9 cellular contexts compared by ENCODE assay signal in genomic region chr17:39923836-39924690, GRCh38. TPM values are rescaled to one million over a fixed set of nuclear protein-coding genes. Genes with fewer than 3 reads are reported as not detected.
DNase-seq lines count a peak whose midpoint lies in the region; ATAC-seq and TF ChIP-seq lines count a peak whose summit lies in the region.
"Had no signal": no experiment of that assay in that cellular context is flagged by ENCODE, and none has a peak within 500 bp of the region (broad histone marks: within the 10 kb centered on the region; RNA-seq: fewer than 3 reads in every experiment).

No MANE protein-coding gene starts in this region.

- ATAC-seq in HG02938 (IDR thresholded peaks at IDR 0.05; ENCODE audit: unreplicated experiment) = no peak

- H4K20me1 ChIP-seq in OCI-LY3 (ENCODE audit: insufficient read depth, low read length) (peaks cover 19% of the 10 kb centered on the region; the same call in 1 of the 2 replicates), neural progenitor cell (ENCODE audit: low read depth) (peaks cover 29% of the 10 kb centered on the region)

- H3K4me1 ChIP-seq in OCI-LY3 (ENCODE audit: low read length) = peaks cover 47% of the 10 kb centered on the region
- H3K4me1 ChIP-seq in effector memory CD4-positive, alpha-beta T cell (ENCODE audit: control insufficient read depth, insufficient read depth, low read length, poor library complexity, severe bottlenecking) = peaks cover 50% of the 10 kb centered on the region
- H3K4me1 ChIP-seq in neural progenitor cell = peaks cover 30% of the 10 kb centered on the region

- H3K9ac ChIP-seq in OCI-LY3 (ENCODE audit: low read length) (no peak overlapping the region), neural progenitor cell (no peak overlapping the region)

- H3K4me3 Mint-ChIP-seq in neural progenitor cell = peak overlapping the region; percentile 64

- H3K27me3 ChIP-seq in OCI-LY3 (ENCODE audit: low read depth, low read length) = no peaks in the 10 kb centered on the region
- no peaks in the 10 kb centered on the region for H3K27me3 ChIP-seq in effector memory CD4-positive, alpha-beta T cell (replicated peaks; ENCODE audit: control insufficient read depth, insufficient read depth, low read length, poor library complexity, severe bottlenecking)
- H3K27me3 ChIP-seq in neural progenitor cell = no peaks in the 10 kb centered on the region

- TF ChIP-seq CTCF in GM12872 (IDR thresholded peaks at IDR 0.05; ENCODE audit: insufficient read depth, low read depth, low read length) = 0 out of 3 replicates have a peak, but pooled peaks have one; percentile 7
- TF ChIP-seq CTCF in OCI-LY3 (IDR thresholded peaks at IDR 0.05; ENCODE audit: low read depth, low read length) = peak; percentile 36
- peak; percentile 30 for TF ChIP-seq CTCF in neural progenitor cell (IDR thresholded peaks at IDR 0.05)

- H3K9me3 ChIP-seq in OCI-LY3 (ENCODE audit: insufficient read depth, low read length) = no peaks in the 10 kb centered on the region
- H3K9me3 ChIP-seq in effector memory CD4-positive, alpha-beta T cell (ENCODE audit: control insufficient read depth, low read length) = no peaks in the 10 kb centered on the region
- H3K9me3 ChIP-seq in neural progenitor cell (ENCODE audit: low read depth) = no peaks in the 10 kb centered on the region

- H3K4me1 Mint-ChIP-seq in neural progenitor cell = peaks cover 30% of the 10 kb centered on the region

- H3K27ac ChIP-seq in OCI-LY3 (ENCODE audit: low read length) = no peak overlapping the region
- H3K27ac ChIP-seq in effector memory CD4-positive, alpha-beta T cell (ENCODE audit: insufficient read depth, low read length, poor library complexity, severe bottlenecking) = peak overlapping the region; percentile 86
- H3K27ac ChIP-seq in neural progenitor cell = no peak overlapping the region

- H3K36me3 ChIP-seq in OCI-LY3 (replicated peaks; ENCODE audit: low read depth, low read length) = peaks cover 24% of the 10 kb centered on the region
- peaks cover 41% of the 10 kb centered on the region for H3K36me3 ChIP-seq in effector memory CD4-positive, alpha-beta T cell (ENCODE audit: control insufficient read depth, insufficient read depth, low read length)
- no peaks in the 10 kb centered on the region for H3K36me3 ChIP-seq in neural progenitor cell

- H3K4me2 ChIP-seq in OCI-LY3 (ENCODE audit: low read length) (no peak overlapping the region), neural progenitor cell (peak overlapping the region; percentile 27)

- H3K9me3 Mint-ChIP-seq in neural progenitor cell = no peaks in the 10 kb centered on the region

- no peak for DNase-seq in effector memory CD4-positive, alpha-beta T cell
- DNase-seq in neural progenitor cell (ENCODE audit: low spot score) = peak; percentile 51
- DNase-seq in middle frontal gyrus (ENCODE audit: extremely low spot score, low spot score) = no peak
- DNase-seq in NCI-H345 (lab: John Stamatoyannopoulos, UW) = no peak
- DNase-seq: NCI-H187 treated with DMSO at 0.1 percent for 48 hours had no signal

- H2AFZ ChIP-seq in OCI-LY3 (ENCODE audit: low read depth, low read length) = no peak overlapping the region
- H2AFZ ChIP-seq in neural progenitor cell (replicated peaks) = no peak overlapping the region

- H3K36me3 Mint-ChIP-seq in neural progenitor cell = peaks cover 11% of the 10 kb centered on the region

- H3F3A ChIP-seq in neural progenitor cell (ENCODE audit: low read depth) = peaks cover 8% of the 10 kb centered on the region

- peaks cover 5% of the 10 kb centered on the region for H3K27me3 Mint-ChIP-seq in neural progenitor cell (ENCODE audit: insufficient read depth, low read depth)

- H3K79me2 ChIP-seq in OCI-LY3 (ENCODE audit: low read length) (peaks cover 29% of the 10 kb centered on the region), neural progenitor cell (ENCODE audit: low read depth) (peaks cover 26% of the 10 kb centered on the region)

- no peak overlapping the region for H3K27ac Mint-ChIP-seq in neural progenitor cell

- H3K4me3 ChIP-seq in OCI-LY3 (ENCODE audit: low read length) (no peak overlapping the region), neural progenitor cell (no peak overlapping the region)
- H3K4me3 ChIP-seq in effector memory CD4-positive, alpha-beta T cell (ENCODE audit: insufficient read depth, low read depth, low read length, poor library complexity, severe bottlenecking) = no peak overlapping the region

RNA-seq across cellular contexts. Expression of gene ORMDL3, which starts 3.3 kb away (rescaled TPM):
- 29.3 and 47.1 TPM in 2 replicates for total RNA-seq in neural progenitor cell (ENCODE audit: low replicate concordance)

RNA-seq across cellular contexts. Expression of gene LRRC3C, which starts 3.5 kb away (rescaled TPM):
- not detected in 2 replicates for total RNA-seq in neural progenitor cell (ENCODE audit: low replicate concordance)

RNA-seq across cellular contexts. Expression of gene GSDMB, which starts 5.6 kb away (rescaled TPM):
- total RNA-seq in neural progenitor cell (ENCODE audit: low replicate concordance) = 15.2 and 20.2 TPM in 2 replicates

RNA-seq across cellular contexts. Expression of gene GSDMA, which starts 38.7 kb away (rescaled TPM):
- total RNA-seq in neural progenitor cell (ENCODE audit: low replicate concordance) = 0.09 TPM in 1 of 2 replicates, not detected in the other

RNA-seq across cellular contexts. Expression of gene ZPBP2, which starts 56.1 kb away (rescaled TPM):
- not detected in 2 replicates for total RNA-seq in neural progenitor cell (ENCODE audit: low replicate concordance)
- total RNA-seq: lower leg skin had no signal
